8 cellular contexts compared by ENCODE assay signal in genomic region chr2:8676191-8676914, GRCh38. TPM values are rescaled to one million over a fixed set of nuclear protein-coding genes. Genes with fewer than 3 reads are reported as not detected.
DNase-seq lines count a peak whose midpoint lies in the region; ATAC-seq and TF ChIP-seq lines count a peak whose summit lies in the region.

No MANE protein-coding gene starts in this region.

- peak; percentile 40 for DNase-seq in A172 (ENCODE audit: low spot score)
- DNase-seq in NCI-H226, result peak; percentile 22
- DNase-seq in fibroblast of pulmonary artery (ENCODE audit: low read depth), result peak; percentile 84
- no peak for DNase-seq in NCI-H1092 treated with DMSO at 0.1 percent for 48 hours (lab: John Stamatoyannopoulos, UW)
- DNase-seq in activated CD4-positive, CD25-positive, alpha-beta regulatory T cell (lab: John Stamatoyannopoulos, UW), result no peak

- no peak for ATAC-seq in HG02798 (IDR thresholded peaks at IDR 0.05; ENCODE audit: poor library complexity, unreplicated experiment)
- ATAC-seq in HG03196 (IDR thresholded peaks at IDR 0.05; ENCODE audit: unreplicated experiment), result no peak

- no peaks in the 10 kb centered on the region for H3K36me3 ChIP-seq in muscle layer of colon (ENCODE audit: insufficient read depth, low read length)

- no peaks in the 10 kb centered on the region for H3K27me3 ChIP-seq in muscle layer of colon (ENCODE audit: control insufficient read depth in 1 of 2, insufficient read depth in 2 of 2, low read length in 2 of 2)

- peaks cover 8% of the 10 kb centered on the region for H3K9me3 ChIP-seq in muscle layer of colon (ENCODE audit: low read length)

- peaks cover 18% of the 10 kb centered on the region for H3K4me1 ChIP-seq in muscle layer of colon (ENCODE audit: insufficient read depth, low read length)

- peak overlapping the region; percentile 38 for H3K27ac ChIP-seq in muscle layer of colon (ENCODE audit: low read depth, low read length)

- peak overlapping the region; percentile 77 for H3K9ac ChIP-seq in muscle layer of colon (ENCODE audit: low read length)

- no peak for TF ChIP-seq CTCF in fibroblast of pulmonary artery (IDR thresholded peaks at IDR 0.05; ENCODE audit: low read length, missing control alignments)

- H3K4me3 ChIP-seq in fibroblast of pulmonary artery (replicated peaks; ENCODE audit: low read depth, low read length) (peak overlapping the region; percentile 49), muscle layer of colon (ENCODE audit: low read depth in 1 of 2, low read length in 2 of 2) (peak overlapping the region; percentile 33 to 74)

RNA-seq across cellular contexts. Expression of gene ID2, which starts 5.5 kb away (rescaled TPM):
- 63.8 and 98.8 TPM in 2 replicates for total RNA-seq in A172 (2014; rRNA removed; shearing (Covaris generic))

Comparison
In these comparisons a context has a peak if more than half of its experiments do, and no peak if none do; other contexts are left out.
1. DNase-seq: peak in A172 (single experiment), NCI-H226 (single experiment) and fibroblast of pulmonary artery (single experiment); none in NCI-H1092 treated with DMSO at 0.1 percent for 48 hours (single experiment) and activated CD4-positive, CD25-positive, alpha-beta regulatory T cell (0 of 4).